ENCODE assay signal across 9 cellular contexts in the genomic region with DNA sequence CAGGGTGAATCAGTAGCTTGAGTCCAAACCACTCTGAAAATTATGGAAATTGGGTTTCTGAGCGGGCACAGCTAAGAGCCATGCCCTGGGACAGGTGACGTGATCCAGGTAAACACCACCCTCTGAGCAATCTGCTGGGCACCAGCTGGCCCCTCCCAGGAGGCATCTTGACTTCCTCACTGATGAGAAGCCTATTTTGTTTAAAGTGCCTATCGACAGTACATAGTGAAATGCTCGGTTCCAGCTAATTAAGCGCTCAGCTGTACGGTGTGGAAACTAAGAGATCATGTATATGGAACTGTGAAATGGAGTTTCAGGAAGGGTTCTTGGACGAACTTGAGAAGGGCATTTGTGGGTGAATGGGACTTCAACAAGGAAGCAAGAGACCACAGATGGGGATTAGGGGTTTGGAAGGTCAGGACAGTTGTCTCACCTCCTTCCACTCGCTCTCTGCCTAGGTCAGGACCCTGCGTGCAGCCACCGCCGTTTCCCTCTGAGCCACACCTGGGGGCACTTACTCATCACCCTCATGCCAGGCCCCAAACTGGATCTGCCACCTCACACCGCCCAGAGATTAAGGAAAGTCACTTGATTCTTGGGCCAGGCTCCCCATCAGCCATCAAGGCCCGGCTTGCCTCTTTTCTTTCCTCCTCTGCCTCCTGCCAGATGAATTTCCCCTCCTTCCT. TPM values are rescaled to one million over a fixed set of nuclear protein-coding genes. Genes with fewer than 3 reads are reported as not detected.
DNase-seq lines count a peak whose midpoint lies in the region; ATAC-seq, FAIRE-seq and TF ChIP-seq lines count a peak whose summit lies in the region.
"Had no signal": no experiment of that assay in that cellular context is flagged by ENCODE, and none has a peak within 500 bp of the region (broad histone marks: within the 10 kb centered on the region; RNA-seq: fewer than 3 reads in every experiment).

No MANE protein-coding gene starts in this region.

- H2AFZ ChIP-seq in SK-N-SH (ENCODE audit: low read depth) (no peak overlapping the region), hepatocyte (no peak overlapping the region)

- H3K4me2 ChIP-seq in SK-N-SH (peak overlapping the region; percentile 76; the same call in 1 of the 2 replicates), hepatocyte (no peak overlapping the region)

- H3K36me3 Mint-ChIP-seq in activated CD8-positive, alpha-beta T cell treated with anti-CD3 and anti-CD28 coated beads for 36 hours (ENCODE audit: low read depth): peaks cover 25% of the 10 kb centered on the region

- TF ChIP-seq EP300 in SK-N-SH (IDR thresholded peaks at IDR 0.05; ENCODE audit: borderline replicate concordance in 1 of 2, low read depth in 1 of 2, low read length in 1 of 2): no peak

- peaks cover 46% of the 10 kb centered on the region for H3F3A ChIP-seq in SK-N-SH (replicated peaks; ENCODE audit: insufficient read depth)

- ATAC-seq in SK-N-SH treated with all-trans-retinoic acid at 6 μM for 48 hours: no peak
- no peak for ATAC-seq in activated CD8-positive, alpha-beta T cell treated with anti-CD3 and anti-CD28 coated beads for 36 hours
- no peak for ATAC-seq in right cardiac atrium

- no peaks in the 10 kb centered on the region for H3K36me3 ChIP-seq in SK-N-SH (replicated peaks in 1 of 2; ENCODE audit: control insufficient read depth in 1 of 2, insufficient read depth in 2 of 2, low read length in 1 of 2)
- peaks cover 0 to 4% (median 0%) of the 10 kb centered on the region in 5 donors for H3K36me3 ChIP-seq in subcutaneous abdominal adipose tissue (ENCODE audit: control insufficient read depth in 5 of 5, insufficient read depth in 5 of 5, low read length in 5 of 5)
- H3K36me3 ChIP-seq in hepatocyte (replicated peaks; ENCODE audit: insufficient read depth, low read depth): no peaks in the 10 kb centered on the region

- DNase-seq in SK-N-SH (no peak), right cardiac atrium (peak in 1 of 3 donors; percentile 32), ACHN (no peak), hepatocyte (ENCODE audit: low spot score) (no peak), GM19239 (ENCODE audit: insufficient read length, low spot score) (no peak)
- DNase-seq in activated CD8-positive, alpha-beta T cell treated with anti-CD3 and anti-CD28 coated beads for 36 hours: no peak
- DNase-seq: NCI-H1694 had no signal

- H3K27ac ChIP-seq in SK-N-SH (ENCODE audit: low read depth in 2 of 2, low read length in 1 of 2) (no peak overlapping the region), right cardiac atrium (ENCODE audit: low read length) (peak overlapping the region; percentile 66), subcutaneous abdominal adipose tissue (ENCODE audit: low read depth, low read length) (peak overlapping the region; percentile 52), hepatocyte (no peak overlapping the region)

- peaks cover 72% of the 10 kb centered on the region for H3K4me1 Mint-ChIP-seq in activated CD8-positive, alpha-beta T cell treated with anti-CD3 and anti-CD28 coated beads for 36 hours (ENCODE audit: low read depth)

- no peak for TF ChIP-seq CTCF in SK-N-SH (IDR thresholded peaks at IDR 0.05)
- no peak for TF ChIP-seq CTCF in activated CD8-positive, alpha-beta T cell treated with anti-CD3 and anti-CD28 coated beads for 36 hours (IDR thresholded peaks at IDR 0.05)
- no peak for TF ChIP-seq CTCF in hepatocyte (IDR thresholded peaks at IDR 0.05; ENCODE audit: poor library complexity)

- H3K9me3 ChIP-seq in SK-N-SH (no peaks in the 10 kb centered on the region), right cardiac atrium (ENCODE audit: control insufficient read depth, low read length) (no peaks in the 10 kb centered on the region), subcutaneous abdominal adipose tissue (ENCODE audit: control insufficient read depth in 5 of 5, low read length in 5 of 5) (no peaks in the 10 kb centered on the region), hepatocyte (ENCODE audit: low read depth) (no peaks in the 10 kb centered on the region)

- peaks cover 38 to 47% of the 10 kb centered on the region in 2 experiments for H3K4me1 ChIP-seq in SK-N-SH (ENCODE audit: control insufficient read depth in 1 of 2, insufficient read depth in 2 of 2, low read depth in 1 of 2, low read length in 1 of 2)
- H3K4me1 ChIP-seq in right cardiac atrium (ENCODE audit: control insufficient read depth, insufficient read depth, low read length): peaks cover 45% of the 10 kb centered on the region
- H3K4me1 ChIP-seq in subcutaneous abdominal adipose tissue (ENCODE audit: control insufficient read depth in 5 of 5, insufficient read depth in 5 of 5, low read length in 5 of 5): peaks cover 23 to 92% (median 63%) of the 10 kb centered on the region in 5 donors
- peaks cover 34% of the 10 kb centered on the region for H3K4me1 ChIP-seq in hepatocyte (ENCODE audit: insufficient read depth)

- POLR2A ChIA-PET in SK-N-SH (lab: Yijun Ruan, JAX): no interaction called here
- POLR2A ChIA-PET in activated CD8-positive, alpha-beta T cell treated with anti-CD3 and anti-CD28 coated beads for 36 hours (lab: Charles Lee): interaction anchor here (6.1 kb wide), 1 partner anchor 10 kb away, joined by 30 read pairs; no protein-coding TSS in a partner anchor

- whole genome bisulfite sequencing in SK-N-SH (ENCODE audit: low lambda C conversion rate): 95% methylated on average over 13 of the region's 13 CpGs
- 67% methylated on average over 13 of the region's 13 CpGs for WGBS in right cardiac atrium
- WGBS in hepatocyte (ENCODE audit: low lambda C conversion rate, missing lambda C conversion rate): 94% methylated on average over 13 of the region's 13 CpGs

- H3K9me3 Mint-ChIP-seq in activated CD8-positive, alpha-beta T cell treated with anti-CD3 and anti-CD28 coated beads for 36 hours: no peaks in the 10 kb centered on the region

- CTCF ChIA-PET in SK-N-SH (lab: Yijun Ruan, JAX): interaction anchor here (0.7 to 7.7 kb wide), 8 partner anchors 10 to 43 kb away, joined by 3 to 65 read pairs (median 4); no protein-coding TSS in a partner anchor
- CTCF ChIA-PET in activated CD8-positive, alpha-beta T cell treated with anti-CD3 and anti-CD28 coated beads for 36 hours (lab: Charles Lee): interaction anchor here (1.4 to 4.2 kb wide), 6 partner anchors 16 to 61 kb away, joined by 3 to 24 read pairs (median 6); partner anchors contain the start of gene CFAP58

- FAIRE-seq in GM19239 (lab: Jason Lieb, UNC): no peak

- TF ChIP-seq RAD21 in SK-N-SH (IDR thresholded peaks at IDR 0.05; ENCODE audit: low read length): no peak

- no peaks in the 10 kb centered on the region for H3K27me3 ChIP-seq in SK-N-SH (ENCODE audit: insufficient read depth)
- H3K27me3 ChIP-seq in right cardiac atrium (ENCODE audit: control insufficient read depth, insufficient read depth): no peaks in the 10 kb centered on the region
- no peaks in the 10 kb centered on the region for H3K27me3 ChIP-seq in subcutaneous abdominal adipose tissue (ENCODE audit: control insufficient read depth in 5 of 5, insufficient read depth in 4 of 5, low read length in 5 of 5)
- no peaks in the 10 kb centered on the region for H3K27me3 ChIP-seq in hepatocyte

- H3K9ac ChIP-seq in SK-N-SH (no peak overlapping the region), subcutaneous abdominal adipose tissue (ENCODE audit: low read length in 5 of 5) (no peak overlapping the region)

- peak overlapping the region; percentile 75 for H3K27ac Mint-ChIP-seq in activated CD8-positive, alpha-beta T cell treated with anti-CD3 and anti-CD28 coated beads for 36 hours

- H3K4me3 Mint-ChIP-seq in activated CD8-positive, alpha-beta T cell treated with anti-CD3 and anti-CD28 coated beads for 36 hours: peak overlapping the region; percentile 86

- H3K4me3 ChIP-seq in SK-N-SH (ENCODE audit: low read depth in 2 of 2, low read length in 1 of 2) (no peak overlapping the region), right cardiac atrium (ENCODE audit: low read length) (peak overlapping the region; percentile 91), subcutaneous abdominal adipose tissue (ENCODE audit: low read depth in 1 of 5, low read length in 5 of 5) (peak overlapping the region in 1 of 5 donors; percentile 23), hepatocyte (no peak overlapping the region)

- H3K9me2 ChIP-seq in SK-N-SH: no peaks in the 10 kb centered on the region
- no peaks in the 10 kb centered on the region for H3K9me2 ChIP-seq in hepatocyte (replicated peaks; ENCODE audit: insufficient read depth)

- in situ Hi-C loops in ACHN (cut with HindIII; ENCODE audit: low pct_ligation_motif_present, low pct_unique_long_range_greater_than_20kb, low sequenced_read_pairs): no loop called here

- peaks cover 25% of the 10 kb centered on the region for H4K20me1 ChIP-seq in SK-N-SH (ENCODE audit: insufficient read depth)
- H4K20me1 ChIP-seq in hepatocyte (ENCODE audit: insufficient read depth, poor library complexity, severe bottlenecking): no peaks in the 10 kb centered on the region

- intact Hi-C loops in activated CD8-positive, alpha-beta T cell treated with anti-CD3 and anti-CD28 coated beads for 36 hours (cut with micrococcal nuclease): no loop called here
- intact Hi-C loops in right cardiac atrium (cut with DNase I): loop anchor here in 3 of 4 donors (5.0 kb wide), 2 partner anchors 33 to 38 kb away; no protein-coding TSS in a partner anchor

- H3K27me3 Mint-ChIP-seq in activated CD8-positive, alpha-beta T cell treated with anti-CD3 and anti-CD28 coated beads for 36 hours: no peaks in the 10 kb centered on the region

- H3K79me2 ChIP-seq in SK-N-SH (ENCODE audit: insufficient read depth) (peaks cover 79% of the 10 kb centered on the region), hepatocyte (peaks cover 56% of the 10 kb centered on the region)

TF ChIP-seq in SK-N-SH, 30 proteins besides CTCF, POLR2A, EP300 and RAD21 (continues in another document):
- no peak for TF ChIP-seq CHD2 (IDR thresholded peaks at IDR 0.05; ENCODE audit: low read length, partially characterized antibody)

TF ChIP-seq in SK-N-SH treated with all-trans-retinoic acid at 6 μM for 48 hours, 23 proteins besides CTCF, POLR2A, EP300 and RAD21 (continues in another document):
- TF ChIP-seq TCF4 (CRISPR knock-in tag; IDR thresholded peaks at IDR 0.05; ENCODE audit: borderline replicate concordance) (no peak), RARB (CRISPR knock-in tag; IDR thresholded peaks at IDR 0.05) (no peak), SNAI2 (CRISPR knock-in tag; IDR thresholded peaks at IDR 0.05) (no peak)

RNA-seq across cellular contexts. Expression of gene ITPRIP, which starts 3.2 kb away (rescaled TPM):
- polyA plus RNA-seq in SK-N-SH (2012; rRNA removed) (20.2 and 22.1 TPM in 2 replicates), right cardiac atrium (44.8 TPM), hepatocyte (7.9 and 9.0 TPM in 2 replicates)
- 10.5 and 13.0 TPM in 2 replicates for polyA plus RNA-seq in SK-N-SH (2012; cell fraction: cytosol; rRNA removed)
- polyA plus RNA-seq in SK-N-SH (2012; cell fraction: nucleus; rRNA removed): 23.3 and 31.4 TPM in 2 replicates
- total RNA-seq in activated CD8-positive, alpha-beta T cell treated with anti-CD3 and anti-CD28 coated beads for 36 hours: 10 to 100 TPM; 18.3 to 18.9 TPM
- total RNA-seq in right cardiac atrium (10 to 100 TPM; 29.1 to 83.3 (median 41.9) TPM), hepatocyte (4.9 and 5.9 TPM in 2 replicates)

RNA-seq across cellular contexts. Expression of gene CFAP58, which starts 18.5 kb away (rescaled TPM):
- polyA plus RNA-seq in SK-N-SH (2012; rRNA removed) (0.38 and 0.47 TPM in 2 replicates), right cardiac atrium (2.9 TPM), hepatocyte (not detected in 2 replicates)
- polyA plus RNA-seq in SK-N-SH (2012; cell fraction: cytosol; rRNA removed): 0.52 and 0.86 TPM in 2 replicates
- 0.29 and 0.95 TPM in 2 replicates for polyA plus RNA-seq in SK-N-SH (2012; cell fraction: nucleus; rRNA removed)
- total RNA-seq in activated CD8-positive, alpha-beta T cell treated with anti-CD3 and anti-CD28 coated beads for 36 hours: under 1 TPM; 0.27 to 0.38 TPM
- total RNA-seq in right cardiac atrium (1 to 10 TPM; 2.9 to 5.4 (median 3.4) TPM), hepatocyte (0.17 and 0.20 TPM in 2 replicates)

Comparison
In these comparisons a context has a peak if more than half of its experiments do, and no peak if none do; other contexts are left out.
1. H3K27ac ChIP-seq: peak in right cardiac atrium (single experiment) and subcutaneous abdominal adipose tissue (single experiment); none in SK-N-SH (0 of 2) and hepatocyte (single experiment).